ENCODE assay signal across 27 cellular contexts in genomic region chr2:98233941-98234340, GRCh38.
"Had no signal": no experiment of that assay in that cellular context is flagged by ENCODE, and none has a peak within 500 bp of the region (broad histone marks: within the 10 kb centered on the region; RNA-seq: fewer than 3 reads in every experiment).

No MANE protein-coding gene starts in this region.

- H3K36me3 ChIP-seq: brain microvascular endothelial cell, SJSA1 had no signal

- H3K27ac Mint-ChIP-seq: activated CD8-positive, alpha-beta memory T cell treated with anti-CD3 and anti-CD28 coated beads, Interleukin-2, amount 10 ng/mL, durations not matched to agents 7 days and 5 days; activated naive CD4-positive, alpha-beta T cell treated with anti-CD3 and anti-CD28 coated beads, Interleukin-2, amount 10 ng/mL, durations not matched to agents 7 days and 5 days; activated naive CD8-positive, alpha-beta T cell treated with anti-CD3 and anti-CD28 coated beads for 36 hours; T-helper 1 cell treated with Interleukin-12 subunit alpha and Interleukin-12 subunit beta and Interleukin-4 antibody, amounts not matched to agents 30 μg/mL and 1 μg/mL, for 36 hours; WTC11 had no signal

- H3K27me3 ChIP-seq: brain microvascular endothelial cell had no signal

- DNase-seq: activated CD4-positive, alpha-beta T cell treated with anti-CD3 and anti-CD28 coated beads for 48 hours; activated CD4-positive, alpha-beta T cell treated with anti-CD3 and anti-CD28 coated beads, Interleukin-2, amount 50 U/mL, for 4 hours; activated CD4-positive, CD25-positive, alpha-beta regulatory T cell treated with anti-CD3 and anti-CD28 coated beads, Interleukin-2, amount 50 U/mL, for 72 hours; activated CD8-positive, alpha-beta memory T cell treated with anti-CD3 and anti-CD28 coated beads, Interleukin-2, amount 10 ng/mL, durations not matched to agents 7 days and 5 days; activated gamma-delta T cell treated with Interleukin-2 at 50 U/mL for 16 hours; activated naive CD4-positive, alpha-beta T cell treated with anti-CD3 and anti-CD28 coated beads, Interleukin-2, amount 10 ng/mL, durations not matched to agents 7 days and 5 days; activated naive CD8-positive, alpha-beta T cell treated with anti-CD3 and anti-CD28 coated beads for 36 hours; activated T-cell treated with anti-CD3 and anti-CD28 coated beads, Interleukin-2, amount 50 U/mL, for 4 hours; brain microvascular endothelial cell; Karpas-422; MM.1S; NCI-H1048; NCI-H146; NCI-H187 treated with DMSO at 0.1 percent for 48 hours; NCI-H2107; NCI-H2171 treated with DMSO at 0.1 percent for 48 hours; NCI-H226; NCI-H510A; NCI-H526 treated with DMSO at 0.1 percent for 48 hours; NK-92 treated with Interleukin-12 subunit alpha and Interleukin-12 subunit beta, amount 100 ng/mL, for 24 hours; OCI-M1; RPMI8226; SHP77 had no signal

- H3K27ac ChIP-seq: brain microvascular endothelial cell, SJSA1 had no signal

- H3K36me3 Mint-ChIP-seq: activated CD8-positive, alpha-beta memory T cell treated with anti-CD3 and anti-CD28 coated beads, Interleukin-2, amount 10 ng/mL, durations not matched to agents 7 days and 5 days; activated naive CD4-positive, alpha-beta T cell treated with anti-CD3 and anti-CD28 coated beads, Interleukin-2, amount 10 ng/mL, durations not matched to agents 7 days and 5 days; activated naive CD8-positive, alpha-beta T cell treated with anti-CD3 and anti-CD28 coated beads for 36 hours; WTC11 had no signal

- H3K9me3 Mint-ChIP-seq: activated naive CD4-positive, alpha-beta T cell treated with anti-CD3 and anti-CD28 coated beads, Interleukin-2, amount 10 ng/mL, durations not matched to agents 7 days and 5 days; activated naive CD8-positive, alpha-beta T cell treated with anti-CD3 and anti-CD28 coated beads for 36 hours; activated T-cell treated with anti-CD3 and anti-CD28 coated beads, Interleukin-2, amount 50 U/mL, for 4 hours; T-helper 1 cell treated with Interleukin-12 subunit alpha and Interleukin-12 subunit beta and Interleukin-4 antibody, amounts not matched to agents 30 μg/mL and 1 μg/mL, for 36 hours; WTC11 had no signal

- H3K4me3 Mint-ChIP-seq: activated CD8-positive, alpha-beta memory T cell treated with anti-CD3 and anti-CD28 coated beads, Interleukin-2, amount 10 ng/mL, durations not matched to agents 7 days and 5 days; activated naive CD4-positive, alpha-beta T cell treated with anti-CD3 and anti-CD28 coated beads, Interleukin-2, amount 10 ng/mL, durations not matched to agents 7 days and 5 days; activated naive CD8-positive, alpha-beta T cell treated with anti-CD3 and anti-CD28 coated beads for 36 hours; activated T-cell treated with anti-CD3 and anti-CD28 coated beads, Interleukin-2, amount 50 U/mL, for 4 hours; T-helper 1 cell treated with Interleukin-12 subunit alpha and Interleukin-12 subunit beta and Interleukin-4 antibody, amounts not matched to agents 30 μg/mL and 1 μg/mL, for 36 hours; WTC11 had no signal

- H3K9me3 ChIP-seq: SJSA1 had no signal

- ATAC-seq: activated CD8-positive, alpha-beta memory T cell treated with anti-CD3 and anti-CD28 coated beads, Interleukin-2, amount 10 ng/mL, durations not matched to agents 7 days and 5 days; activated T-cell treated with anti-CD3 and anti-CD28 coated beads, Interleukin-2, amount 50 U/mL, for 4 hours; Panc1; WTC11 had no signal

- H3K4me1 Mint-ChIP-seq: activated CD8-positive, alpha-beta memory T cell treated with anti-CD3 and anti-CD28 coated beads, Interleukin-2, amount 10 ng/mL, durations not matched to agents 7 days and 5 days; activated naive CD4-positive, alpha-beta T cell treated with anti-CD3 and anti-CD28 coated beads, Interleukin-2, amount 10 ng/mL, durations not matched to agents 7 days and 5 days; activated naive CD8-positive, alpha-beta T cell treated with anti-CD3 and anti-CD28 coated beads for 36 hours; WTC11 had no signal

- H3K4me1 ChIP-seq: SJSA1 had no signal

- H3K4me3 ChIP-seq: SJSA1 had no signal
